ENCODE assay signal across 24 cellular contexts in the genomic region with DNA sequence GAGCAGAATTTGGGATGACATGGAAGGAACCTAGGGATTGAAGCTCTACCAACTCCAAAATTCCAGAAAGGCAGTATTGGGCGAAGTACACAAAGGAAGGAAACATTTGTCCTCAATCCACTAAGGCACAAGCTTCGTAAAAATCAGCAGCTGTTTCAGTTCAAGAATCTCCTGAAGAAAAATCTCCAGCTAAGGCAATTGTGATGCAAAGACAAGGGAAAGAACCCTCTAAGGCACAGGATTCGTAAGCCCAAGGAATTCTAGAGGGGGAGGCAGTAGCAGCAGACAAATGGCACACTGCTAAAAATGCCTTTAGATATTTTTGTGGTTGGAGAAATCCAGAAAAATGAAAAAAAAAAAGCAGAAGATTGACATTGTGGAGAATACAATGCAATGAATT.
"Had no signal": no experiment of that assay in that cellular context is flagged by ENCODE, and none has a peak within 500 bp of the region (broad histone marks: within the 10 kb centered on the region; RNA-seq: fewer than 3 reads in every experiment).

No MANE protein-coding gene starts in this region.

- H3K4me3 Mint-ChIP-seq: activated B cell treated with CpG ODN at 0.5 μM for 24 hours; activated CD4-positive, alpha-beta T cell treated with anti-CD3 and anti-CD28 coated beads, Interleukin-2, amount 10 ng/mL, durations not matched to agents 24 days and 14 days; activated CD8-positive, alpha-beta memory T cell treated with anti-CD3 and anti-CD28 coated beads, Interleukin-2, amount 10 ng/mL, durations not matched to agents 7 days and 5 days; activated naive CD8-positive, alpha-beta T cell; activated T-cell treated with anti-CD3 and anti-CD28 coated beads, Interleukin-2, amount 50 U/mL, for 24 hours; activated T-helper 1 cell treated with anti-CD3 and anti-CD28 coated beads, Interleukin-12 subunit alpha, Interleukin-12 subunit beta, Interleukin-2, Interleukin-4 antibody, amounts not matched to agents 30 ng/mL and 10 ng/mL and 1 ng/mL, durations not matched to agents 14 hours and 24 hours and 36 hours; brain; T-helper 17 cell had no signal

- H3K36me3 Mint-ChIP-seq: activated CD8-positive, alpha-beta memory T cell treated with anti-CD3 and anti-CD28 coated beads, Interleukin-2, amount 10 ng/mL, durations not matched to agents 7 days and 5 days; activated naive CD8-positive, alpha-beta T cell; brain had no signal

- H3K4me1 Mint-ChIP-seq: activated B cell treated with CpG ODN at 0.5 μM for 24 hours; activated CD4-positive, alpha-beta T cell treated with anti-CD3 and anti-CD28 coated beads, Interleukin-2, amount 10 ng/mL, durations not matched to agents 24 days and 14 days; activated CD8-positive, alpha-beta memory T cell treated with anti-CD3 and anti-CD28 coated beads, Interleukin-2, amount 10 ng/mL, durations not matched to agents 7 days and 5 days; brain had no signal

- DNase-seq: activated B cell treated with CpG ODN at 0.5 μM for 24 hours; activated CD4-positive, alpha-beta T cell treated with anti-CD3 and anti-CD28 coated beads for 1 hour; activated CD4-positive, alpha-beta T cell treated with anti-CD3 and anti-CD28 coated beads, Interleukin-2, amount 10 ng/mL, durations not matched to agents 24 days and 14 days; activated CD4-positive, alpha-beta T cell treated with anti-CD3 and anti-CD28 coated beads, Interleukin-2, amount 50 U/mL, for 48 hours; activated CD8-positive, alpha-beta memory T cell treated with anti-CD3 and anti-CD28 coated beads, Interleukin-2, amount 10 ng/mL, durations not matched to agents 7 days and 5 days; activated effector memory CD4-positive, alpha-beta T cell treated with Interleukin-2 at 50 U/mL for 16 hours; activated naive CD4-positive, alpha-beta T cell; activated T-cell treated with anti-CD3 and anti-CD28 coated beads, Interleukin-2, amount 50 U/mL, for 24 hours; amygdala; Karpas-422; MM.1S; NCI-H1105 treated with DMSO at 0.1 percent for 48 hours; NCI-H1436 treated with DMSO at 0.1 percent for 48 hours; NCI-H187; NCI-H2081; NCI-H510A treated with DMSO at 0.1 percent for 48 hours; NCI-H69; NK-92 treated with Interleukin-12 subunit alpha and Interleukin-12 subunit beta, amount 100 ng/mL, for 24 hours; SHP77 treated with DMSO at 0.1 percent for 48 hours; T-helper 17 cell; T-helper 9 cell had no signal

- H3K27me3 Mint-ChIP-seq: activated B cell treated with CpG ODN at 0.5 μM for 24 hours; activated T-cell treated with anti-CD3 and anti-CD28 coated beads, Interleukin-2, amount 50 U/mL, for 24 hours; brain had no signal

- H3K9me3 Mint-ChIP-seq: activated B cell treated with CpG ODN at 0.5 μM for 24 hours; activated CD4-positive, alpha-beta T cell treated with anti-CD3 and anti-CD28 coated beads, Interleukin-2, amount 10 ng/mL, durations not matched to agents 24 days and 14 days; activated T-cell treated with anti-CD3 and anti-CD28 coated beads, Interleukin-2, amount 50 U/mL, for 24 hours; activated T-helper 1 cell treated with anti-CD3 and anti-CD28 coated beads, Interleukin-12 subunit alpha, Interleukin-12 subunit beta, Interleukin-2, Interleukin-4 antibody, amounts not matched to agents 30 ng/mL and 10 ng/mL and 1 ng/mL, durations not matched to agents 14 hours and 24 hours and 36 hours; brain had no signal

- ATAC-seq: activated CD8-positive, alpha-beta memory T cell treated with anti-CD3 and anti-CD28 coated beads, Interleukin-2, amount 10 ng/mL, durations not matched to agents 7 days and 5 days; T-helper 17 cell had no signal

- H3K27ac Mint-ChIP-seq: activated B cell treated with CpG ODN at 0.5 μM for 24 hours; activated CD4-positive, alpha-beta T cell treated with anti-CD3 and anti-CD28 coated beads, Interleukin-2, amount 10 ng/mL, durations not matched to agents 24 days and 14 days; activated CD8-positive, alpha-beta memory T cell treated with anti-CD3 and anti-CD28 coated beads, Interleukin-2, amount 10 ng/mL, durations not matched to agents 7 days and 5 days; activated naive CD8-positive, alpha-beta T cell; activated T-cell treated with anti-CD3 and anti-CD28 coated beads, Interleukin-2, amount 50 U/mL, for 24 hours; activated T-helper 1 cell treated with anti-CD3 and anti-CD28 coated beads, Interleukin-12 subunit alpha, Interleukin-12 subunit beta, Interleukin-2, Interleukin-4 antibody, amounts not matched to agents 30 ng/mL and 10 ng/mL and 1 ng/mL, durations not matched to agents 14 hours and 24 hours and 36 hours; T-helper 17 cell had no signal
